Comparison of ENCODE assay signal across 23 cellular contexts in the genomic region with DNA sequence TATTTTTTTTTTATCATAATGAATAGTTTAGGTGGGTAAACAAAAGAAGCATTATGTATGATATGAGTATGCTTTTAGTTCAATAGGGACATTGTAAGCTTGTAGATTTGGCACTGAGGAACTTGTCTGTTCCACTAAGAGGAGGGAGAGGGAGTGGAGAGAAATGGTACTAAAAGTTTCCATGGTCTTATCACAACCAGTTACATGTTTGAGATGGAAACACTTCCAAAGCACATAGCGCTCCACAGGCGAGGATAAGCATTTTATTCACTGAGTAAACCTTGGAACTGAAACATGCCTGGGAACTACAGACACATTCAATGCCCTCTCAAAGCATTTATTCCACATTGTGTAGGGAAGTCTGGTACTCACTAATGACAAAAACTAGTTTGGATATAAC. TPM values are rescaled to one million over a fixed set of nuclear protein-coding genes. Genes with fewer than 3 reads are reported as not detected.
"Had no signal": no experiment of that assay in that cellular context is flagged by ENCODE, and none has a peak within 500 bp of the region (broad histone marks: within the 10 kb centered on the region; RNA-seq: fewer than 3 reads in every experiment).

No MANE protein-coding gene starts in this region.

- H3K36me3 Mint-ChIP-seq: stimulated activated memory B cell treated with anti-CD40 and anti-IgM and Interleukin-4, amounts not matched to agents 10 μg/mL and 1 μg/mL and 100 μg/mL, for 72 hours; WTC11 had no signal

- H3K27me3 ChIP-seq: esophagus squamous epithelium, spleen, tibial artery had no signal

- H3K27ac Mint-ChIP-seq: activated CD4-positive, alpha-beta T cell treated with anti-CD3 and anti-CD28 coated beads, Interleukin-2, amount 10 ng/mL, durations not matched to agents 24 days and 14 days; activated CD8-positive, alpha-beta T cell treated with anti-CD3 and anti-CD28 coated beads for 36 hours; activated naive CD4-positive, alpha-beta T cell treated with anti-CD3 and anti-CD28 coated beads for 36 hours; activated T-cell treated with anti-CD3 and anti-CD28 coated beads, Interleukin-2, amount 50 U/mL, for 24 hours; dendritic cell treated with granulocyte-macrophage colony-stimulating factor and Interleukin-4, amounts not matched to agents 40 ng/mL and 50 ng/mL, for 4 days; stimulated activated memory B cell treated with anti-CD40 and anti-IgM and Interleukin-4, amounts not matched to agents 10 μg/mL and 1 μg/mL and 100 μg/mL, for 72 hours; WTC11 had no signal

- H3K36me3 ChIP-seq: esophagus squamous epithelium, SJSA1, spleen had no signal

- H3K4me3 ChIP-seq: esophagus squamous epithelium, SJSA1, spleen, tibial artery had no signal

- H3K4me1 Mint-ChIP-seq: activated CD4-positive, alpha-beta T cell treated with anti-CD3 and anti-CD28 coated beads, Interleukin-2, amount 10 ng/mL, durations not matched to agents 24 days and 14 days; WTC11 had no signal

- H3K4me1 ChIP-seq: esophagus squamous epithelium, SJSA1, spleen, tibial artery had no signal

- H3K9me3 Mint-ChIP-seq: activated CD8-positive, alpha-beta T cell treated with anti-CD3 and anti-CD28 coated beads for 36 hours; activated naive CD4-positive, alpha-beta T cell treated with anti-CD3 and anti-CD28 coated beads for 36 hours; activated T-cell treated with anti-CD3 and anti-CD28 coated beads, Interleukin-2, amount 50 U/mL, for 24 hours; dendritic cell treated with granulocyte-macrophage colony-stimulating factor and Interleukin-4, amounts not matched to agents 40 ng/mL and 50 ng/mL, for 4 days; neural crest cell; stimulated activated memory B cell treated with anti-CD40 and anti-IgM and Interleukin-4, amounts not matched to agents 10 μg/mL and 1 μg/mL and 100 μg/mL, for 72 hours had no signal

- ATAC-seq: activated CD8-positive, alpha-beta T cell treated with anti-CD3 and anti-CD28 coated beads for 36 hours; left lobe of liver; stimulated activated memory B cell treated with anti-CD40 and anti-IgM and Interleukin-4, amounts not matched to agents 10 μg/mL and 1 μg/mL and 100 μg/mL, for 72 hours; WTC11 had no signal

- H3K9me3 ChIP-seq: esophagus squamous epithelium, SJSA1, spleen, tibial artery had no signal

- H3K27ac ChIP-seq: esophagus squamous epithelium, SJSA1, spleen had no signal

- DNase-seq: activated CD4-positive, alpha-beta T cell treated with anti-CD3 and anti-CD28 coated beads, Interleukin-2, amount 10 ng/mL, durations not matched to agents 24 days and 14 days; activated CD8-positive, alpha-beta T cell treated with anti-CD3 and anti-CD28 coated beads for 36 hours; activated naive CD4-positive, alpha-beta T cell treated with anti-CD3 and anti-CD28 coated beads for 36 hours; activated T-cell treated with anti-CD3 and anti-CD28 coated beads, Interleukin-2, amount 50 U/mL, for 24 hours; effector CD8-positive, alpha-beta T cell; esophagus squamous epithelium; foreskin fibroblast; glutamatergic neuron; mammary epithelial cell; spleen; stimulated activated CD4-positive, alpha-beta T cell treated with anti-CD3 and anti-CD28 coated beads, Interleukin-4, amount 100 ng/mL, for 4 hours; SW 1271; tibial artery had no signal

- H3K27me3 Mint-ChIP-seq: activated CD8-positive, alpha-beta T cell treated with anti-CD3 and anti-CD28 coated beads for 36 hours; dendritic cell treated with granulocyte-macrophage colony-stimulating factor and Interleukin-4, amounts not matched to agents 40 ng/mL and 50 ng/mL, for 4 days had no signal

- H3K4me3 Mint-ChIP-seq: activated CD4-positive, alpha-beta T cell treated with anti-CD3 and anti-CD28 coated beads, Interleukin-2, amount 10 ng/mL, durations not matched to agents 24 days and 14 days; activated CD8-positive, alpha-beta T cell treated with anti-CD3 and anti-CD28 coated beads for 36 hours; activated naive CD4-positive, alpha-beta T cell treated with anti-CD3 and anti-CD28 coated beads for 36 hours; activated T-cell treated with anti-CD3 and anti-CD28 coated beads, Interleukin-2, amount 50 U/mL, for 24 hours; dendritic cell treated with granulocyte-macrophage colony-stimulating factor and Interleukin-4, amounts not matched to agents 40 ng/mL and 50 ng/mL, for 4 days; neural crest cell; stimulated activated memory B cell treated with anti-CD40 and anti-IgM and Interleukin-4, amounts not matched to agents 10 μg/mL and 1 μg/mL and 100 μg/mL, for 72 hours; WTC11 had no signal

RNA-seq across cellular contexts. Expression of gene MYOZ2, which starts 15.5 kb away (rescaled TPM):
- total RNA-seq: activated CD4-positive, alpha-beta T cell treated with anti-CD3 and anti-CD28 coated beads, Interleukin-2, amount 10 ng/mL, durations not matched to agents 24 days and 14 days; activated CD8-positive, alpha-beta T cell treated with anti-CD3 and anti-CD28 coated beads for 36 hours; activated naive CD4-positive, alpha-beta T cell treated with anti-CD3 and anti-CD28 coated beads for 36 hours; cerebellum; esophagus squamous epithelium; left lobe of liver; mammary epithelial cell; neural crest cell; osteocyte; SJSA1; T-helper 2 cell treated with Interferon-gamma antibody and Interleukin-4, amounts not matched to agents 100 ng/mL and 5 ng/mL, for 36 hours; WTC11 had no signal
- polyA plus RNA-seq: keratinocyte, mammary epithelial cell had no signal
